8 cellular contexts compared by ENCODE assay signal in the genomic region with DNA sequence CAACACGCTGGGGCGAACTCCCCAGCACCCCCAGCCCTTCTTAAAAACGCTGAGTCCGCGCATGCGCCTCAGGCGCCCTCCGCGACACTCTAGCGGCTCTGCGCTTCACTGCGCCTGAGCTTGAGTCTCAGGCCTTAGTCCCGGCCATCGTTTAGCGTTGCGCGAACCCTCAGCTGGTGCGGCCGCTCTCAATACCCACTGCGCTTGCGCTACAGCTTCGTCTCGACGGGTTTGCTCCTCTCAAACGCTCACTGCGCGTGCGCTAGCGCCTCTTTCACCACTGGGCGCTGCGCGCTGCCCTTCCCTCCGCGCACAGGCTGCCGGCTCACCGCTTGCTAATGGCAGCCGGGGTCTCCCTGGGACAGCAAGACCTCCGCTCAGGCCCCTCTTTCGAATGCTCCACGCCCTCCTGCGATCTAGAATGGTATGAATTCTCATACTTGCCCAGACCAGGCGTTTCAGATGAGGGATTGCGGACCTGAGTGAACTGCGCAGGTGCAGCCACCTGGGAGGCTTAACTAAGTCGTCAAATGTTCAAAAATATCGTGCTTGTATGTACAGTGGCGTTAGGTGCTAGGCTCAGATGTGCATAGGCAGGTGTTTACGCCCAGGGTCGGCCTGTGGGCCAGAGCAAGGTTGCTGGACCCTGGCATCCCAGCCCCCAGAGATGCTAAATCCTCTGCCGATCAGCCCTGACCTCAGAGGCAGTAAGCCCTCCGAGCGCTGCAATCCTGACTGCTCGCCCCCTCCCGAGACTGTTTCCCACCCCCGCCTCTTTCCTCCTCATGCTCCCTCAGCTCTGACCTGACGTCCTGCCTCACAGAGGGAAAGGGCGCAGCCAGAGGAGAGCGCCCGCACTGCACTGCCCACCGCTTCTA. TPM values are rescaled to one million over a fixed set of nuclear protein-coding genes. Genes with fewer than 3 reads are reported as not detected.
DNase-seq lines count a peak whose midpoint lies in the region; ATAC-seq and TF ChIP-seq lines count a peak whose summit lies in the region.

A gene with protein sequence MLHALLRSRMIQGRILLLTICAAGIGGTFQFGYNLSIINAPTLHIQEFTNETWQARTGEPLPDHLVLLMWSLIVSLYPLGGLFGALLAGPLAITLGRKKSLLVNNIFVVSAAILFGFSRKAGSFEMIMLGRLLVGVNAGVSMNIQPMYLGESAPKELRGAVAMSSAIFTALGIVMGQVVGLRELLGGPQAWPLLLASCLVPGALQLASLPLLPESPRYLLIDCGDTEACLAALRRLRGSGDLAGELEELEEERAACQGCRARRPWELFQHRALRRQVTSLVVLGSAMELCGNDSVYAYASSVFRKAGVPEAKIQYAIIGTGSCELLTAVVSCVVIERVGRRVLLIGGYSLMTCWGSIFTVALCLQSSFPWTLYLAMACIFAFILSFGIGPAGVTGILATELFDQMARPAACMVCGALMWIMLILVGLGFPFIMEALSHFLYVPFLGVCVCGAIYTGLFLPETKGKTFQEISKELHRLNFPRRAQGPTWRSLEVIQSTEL (plus strand): TSS at position 270 of the 878 bp plus-strand sequence. CDS start 125 bp downstream, at position 395.

- 2 to 3% methylated on average over 56 to 58 of the region's 60 CpGs for WGBS in GM23248 (ENCODE audit: low coverage in 1 of 2, low lambda C conversion rate in 2 of 2, missing lambda C conversion rate in 2 of 2), 2 experiments

- H3K4me3 ChIP-seq in GM23248 (peak within 1 kb of the TSS; percentile 91), fibroblast of lung (replicated peaks in 1 of 4; ENCODE audit: control extremely low read depth in 1 of 4, insufficient read depth in 1 of 4, low read depth in 3 of 4, low read length in 4 of 4) (peak within 1 kb of the TSS; percentile 85 to 95 (median 90))
- H3K4me3 ChIP-seq in naive thymus-derived CD4-positive, alpha-beta T cell (ENCODE audit: low read length): peak within 1 kb of the TSS; percentile 99

- peak within 1 kb of the TSS; percentile 88 for H3K27ac Mint-ChIP-seq in activated T-helper 17 cell treated with anti-CD3 and anti-CD28 coated beads, Interleukin-2, amount 50 U/mL, for 72 hours
- peak within 1 kb of the TSS; percentile 86 to 97 (median 89) for H3K27ac Mint-ChIP-seq in naive thymus-derived CD4-positive, alpha-beta T cell
- peak within 1 kb of the TSS; percentile 95 for H3K27ac Mint-ChIP-seq in stimulated activated memory B cell treated with anti-CD40 and anti-IgM and Interleukin-4, amounts not matched to agents 10 μg/mL and 1 μg/mL and 100 μg/mL, for 72 hours

- peak within 1 kb of the TSS; percentile 93 for H3K4me3 Mint-ChIP-seq in activated T-helper 17 cell treated with anti-CD3 and anti-CD28 coated beads, Interleukin-2, amount 50 U/mL, for 72 hours
- H3K4me3 Mint-ChIP-seq in naive thymus-derived CD4-positive, alpha-beta T cell: peak within 1 kb of the TSS; percentile 87 to 99 (median 95)
- H3K4me3 Mint-ChIP-seq in stimulated activated memory B cell treated with anti-CD40 and anti-IgM and Interleukin-4, amounts not matched to agents 10 μg/mL and 1 μg/mL and 100 μg/mL, for 72 hours: peak within 1 kb of the TSS; percentile 90

- no peaks in the 10 kb centered on the region for H3F3A ChIP-seq in GM23248 (ENCODE audit: insufficient read depth)

- H4K20me1 ChIP-seq in GM23248 (ENCODE audit: insufficient read depth) (no peaks in the 10 kb centered on the region), fibroblast of lung (ENCODE audit: control insufficient read depth, extremely low read depth, insufficient read depth, low read length) (no peaks in the 10 kb centered on the region)

- H3K36me3 ChIP-seq in GM23248 (ENCODE audit: low read depth): no peaks in the 10 kb centered on the region
- H3K36me3 ChIP-seq in fibroblast of lung (ENCODE audit: control insufficient read depth, insufficient read depth, low read length): no peaks in the 10 kb centered on the region
- H3K36me3 ChIP-seq in naive thymus-derived CD4-positive, alpha-beta T cell (ENCODE audit: control insufficient read depth in 2 of 3, insufficient read depth in 3 of 3, low read length in 3 of 3): no peaks in the 10 kb centered on the region

- H3K4me1 Mint-ChIP-seq in activated T-helper 17 cell treated with anti-CD3 and anti-CD28 coated beads, Interleukin-2, amount 50 U/mL, for 72 hours: peaks cover 11% of the 10 kb centered on the region
- H3K4me1 Mint-ChIP-seq in naive thymus-derived CD4-positive, alpha-beta T cell: peaks cover 10 to 29% (median 22%) of the 10 kb centered on the region in 7 donors
- peaks cover 32% of the 10 kb centered on the region for H3K4me1 Mint-ChIP-seq in stimulated activated memory B cell treated with anti-CD40 and anti-IgM and Interleukin-4, amounts not matched to agents 10 μg/mL and 1 μg/mL and 100 μg/mL, for 72 hours

- TF ChIP-seq CTCF in fibroblast of lung (conservative IDR thresholded peaks at IDR 0.05 in 1 of 2, IDR thresholded peaks at IDR 0.05 in 1 of 2; ENCODE audit: low read depth in 1 of 2, low read length in 2 of 2): peak in 1 of 2 donors; percentile 40

- H2AFZ ChIP-seq in GM23248: peak within 1 kb of the TSS; percentile 100
- peak within 1 kb of the TSS; percentile 97 for H2AFZ ChIP-seq in fibroblast of lung (ENCODE audit: low read length)

- H3K9me3 Mint-ChIP-seq in activated T-helper 17 cell treated with anti-CD3 and anti-CD28 coated beads, Interleukin-2, amount 50 U/mL, for 72 hours: no peaks in the 10 kb centered on the region
- H3K9me3 Mint-ChIP-seq in naive thymus-derived CD4-positive, alpha-beta T cell: no peaks in the 10 kb centered on the region
- H3K9me3 Mint-ChIP-seq in stimulated activated memory B cell treated with anti-CD40 and anti-IgM and Interleukin-4, amounts not matched to agents 10 μg/mL and 1 μg/mL and 100 μg/mL, for 72 hours: no peaks in the 10 kb centered on the region

- POLR2A ChIA-PET in naive thymus-derived CD4-positive, alpha-beta T cell (lab: Charles Lee): interaction anchor here (0.6 to 3.2 kb wide), 16 partner anchors 9 to 701 kb away, joined by 3 to 21 read pairs (median 4); a partner anchor contains a TSS

- H3K27me3 ChIP-seq in GM23248 (replicated peaks; ENCODE audit: insufficient read depth) (no peaks in the 10 kb centered on the region), fibroblast of lung (ENCODE audit: control insufficient read depth, insufficient read depth, low read length) (no peaks in the 10 kb centered on the region)
- H3K27me3 ChIP-seq in naive thymus-derived CD4-positive, alpha-beta T cell (ENCODE audit: control insufficient read depth in 2 of 2, insufficient read depth in 2 of 2, low read length in 2 of 2): no peaks in the 10 kb centered on the region

- CTCF ChIA-PET in naive thymus-derived CD4-positive, alpha-beta T cell (lab: Charles Lee): interaction anchor here (0.8 to 2.7 kb wide), 8 partner anchors 8 to 559 kb away, joined by 3 to 21 read pairs (median 3); a partner anchor contains a TSS

- H3K9ac ChIP-seq in GM23248 (peak within 1 kb of the TSS; percentile 72), fibroblast of lung (ENCODE audit: insufficient read depth, low read length) (peak within 1 kb of the TSS; percentile 53)

- peak; percentile 98 for DNase-seq in EH (ENCODE audit: low read depth)
- peak; percentile 100 for DNase-seq in GM23248
- peak; percentile 96 for DNase-seq in Kasumi-1 (lab: John Stamatoyannopoulos, UW)
- peak; percentile 99 for DNase-seq in RKO (ENCODE audit: low spot score)
- DNase-seq in fibroblast of lung (ENCODE audit: low read depth in 2 of 2): peak; percentile 93 to 97
- DNase-seq in naive thymus-derived CD4-positive, alpha-beta T cell: peak; percentile 84 to 91 (median 88)

- H3K4me1 ChIP-seq in GM23248 (ENCODE audit: insufficient read depth) (peaks cover 3% of the 10 kb centered on the region; the same call in 1 of the 2 replicates), fibroblast of lung (ENCODE audit: control insufficient read depth, extremely low read depth, insufficient read depth, low read length) (peaks cover 6% of the 10 kb centered on the region)
- H3K4me1 ChIP-seq in naive thymus-derived CD4-positive, alpha-beta T cell (ENCODE audit: control insufficient read depth in 2 of 2, insufficient read depth in 2 of 2, low read length in 2 of 2): peaks cover 5 to 7% of the 10 kb centered on the region in 2 donors

- H3K27ac ChIP-seq in GM23248 (peak within 1 kb of the TSS; percentile 43), fibroblast of lung (ENCODE audit: insufficient read depth, low read length) (peak within 1 kb of the TSS; percentile 61)
- peak within 1 kb of the TSS; percentile 66 for H3K27ac ChIP-seq in naive thymus-derived CD4-positive, alpha-beta T cell (ENCODE audit: low read depth, low read length)

- in situ Hi-C loops in GM23248 (cut with MboI): no loop called here

- H3K9me3 ChIP-seq in GM23248 (ENCODE audit: low read depth): no peaks in the 10 kb centered on the region
- no peaks in the 10 kb centered on the region for H3K9me3 ChIP-seq in fibroblast of lung (ENCODE audit: control insufficient read depth, insufficient read depth, low read depth, low read length)
- no peaks in the 10 kb centered on the region for H3K9me3 ChIP-seq in naive thymus-derived CD4-positive, alpha-beta T cell (ENCODE audit: control insufficient read depth in 2 of 3, low read length in 3 of 3)

- H3K79me2 ChIP-seq in GM23248 (ENCODE audit: insufficient read depth): no peaks in the 10 kb centered on the region
- no peaks in the 10 kb centered on the region for H3K79me2 ChIP-seq in fibroblast of lung (ENCODE audit: control insufficient read depth, insufficient read depth, low read length)

- peak; percentile 96 for ATAC-seq in activated T-helper 17 cell treated with anti-CD3 and anti-CD28 coated beads, Interleukin-2, amount 50 U/mL, for 72 hours (replicated peaks)
- peak; percentile 97 for ATAC-seq in naive thymus-derived CD4-positive, alpha-beta T cell
- ATAC-seq in stimulated activated memory B cell treated with anti-CD40 and anti-IgM and Interleukin-4, amounts not matched to agents 10 μg/mL and 1 μg/mL and 100 μg/mL, for 72 hours: peak; percentile 98

- no peaks in the 10 kb centered on the region for H3K27me3 Mint-ChIP-seq in activated T-helper 17 cell treated with anti-CD3 and anti-CD28 coated beads, Interleukin-2, amount 50 U/mL, for 72 hours
- H3K27me3 Mint-ChIP-seq in naive thymus-derived CD4-positive, alpha-beta T cell: peaks cover 0 to 11% (median 0%) of the 10 kb centered on the region in 5 donors
- no peaks in the 10 kb centered on the region for H3K27me3 Mint-ChIP-seq in stimulated activated memory B cell treated with anti-CD40 and anti-IgM and Interleukin-4, amounts not matched to agents 10 μg/mL and 1 μg/mL and 100 μg/mL, for 72 hours

- no peaks in the 10 kb centered on the region for H3K9me2 ChIP-seq in GM23248 (ENCODE audit: insufficient read depth)

- intact Hi-C loops in naive thymus-derived CD4-positive, alpha-beta T cell (cut with micrococcal nuclease): loop anchor here (2.0 to 5.0 kb wide), 8 partner anchors 19 to 456 kb away; a partner anchor contains a TSS

- H3K4me2 ChIP-seq in GM23248 (ENCODE audit: unreplicated experiment) (peak within 1 kb of the TSS; percentile 96), fibroblast of lung (ENCODE audit: extremely low read depth, insufficient read depth, low read length) (peak within 1 kb of the TSS; percentile 100)

- H3K36me3 Mint-ChIP-seq in activated T-helper 17 cell treated with anti-CD3 and anti-CD28 coated beads, Interleukin-2, amount 50 U/mL, for 72 hours (ENCODE audit: low read depth): no peaks in the 10 kb centered on the region
- H3K36me3 Mint-ChIP-seq in naive thymus-derived CD4-positive, alpha-beta T cell: peaks cover 0 to 7% (median 0%) of the 10 kb centered on the region in 5 donors
- H3K36me3 Mint-ChIP-seq in stimulated activated memory B cell treated with anti-CD40 and anti-IgM and Interleukin-4, amounts not matched to agents 10 μg/mL and 1 μg/mL and 100 μg/mL, for 72 hours: peaks cover 8% of the 10 kb centered on the region

RNA-seq across cellular contexts. Expression of the gene that starts here (rescaled TPM):
- 8.5 and 16.6 TPM in 2 replicates for total RNA-seq in GM23248 (2014; rRNA removed; shearing (Covaris generic))
- polyA plus RNA-seq in GM23248 (2016; fragmentation: Nextera tagmentation; extraction: Ambion mirVana): 5.7 and 6.1 TPM in 2 replicates
- total RNA-seq in activated T-helper 17 cell treated with anti-CD3 and anti-CD28 coated beads, Interleukin-2, amount 50 U/mL, for 72 hours: 1 to 10 TPM; 3.8 to 5.9 TPM
- 8.7 and 14.9 TPM in 2 replicates for total RNA-seq in fibroblast of lung
- 3.9 and 5.8 TPM in 2 replicates for polyA plus RNA-seq in fibroblast of lung
- 6.0 and 7.9 TPM in 2 replicates for polyA plus RNA-seq in fibroblast of lung (2012)
- polyA minus RNA-seq in fibroblast of lung (ENCODE audit: low replicate concordance): 10.3 and 15.9 TPM in 2 replicates
- total RNA-seq in naive thymus-derived CD4-positive, alpha-beta T cell: 10 to 100 TPM; 10.5 to 29.7 (median 14.7) TPM
- 1 to 10 TPM; 5.9 to 8.3 TPM for polyA plus RNA-seq in naive thymus-derived CD4-positive, alpha-beta T cell

Comparison
In these comparisons a context has a peak if more than half of its experiments do, and no peak if none do; other contexts are left out.
1. Peak in every context shown above with its lines: DNase-seq, ATAC-seq, H3K4me3 ChIP-seq and H3K27ac ChIP-seq.